8 cellular contexts compared by ENCODE assay signal in the genomic region with DNA sequence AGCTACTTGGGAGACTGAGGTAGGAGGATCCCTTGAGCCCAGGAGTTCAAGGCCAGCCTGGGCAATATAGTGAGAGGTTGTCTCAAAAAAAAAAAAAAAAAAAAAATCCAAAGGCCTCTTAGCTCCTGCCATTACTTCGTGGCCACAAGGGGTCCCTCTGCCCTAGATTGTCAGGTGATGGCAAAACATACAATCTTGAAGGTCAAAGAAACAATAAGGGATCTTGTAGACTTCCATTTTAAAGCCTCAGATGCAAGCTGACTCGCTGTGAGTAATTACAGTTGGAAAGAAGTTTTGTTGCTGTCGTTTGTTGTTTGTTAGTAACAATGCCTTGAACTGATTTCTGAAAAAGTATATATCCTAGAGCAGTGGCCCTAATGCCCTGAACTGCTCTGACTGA. TPM values are rescaled to one million over a fixed set of nuclear protein-coding genes. Genes with fewer than 3 reads are reported as not detected.
DNase-seq lines count a peak whose midpoint lies in the region; ATAC-seq, FAIRE-seq and TF ChIP-seq lines count a peak whose summit lies in the region.

No MANE protein-coding gene starts in this region.

- no peaks in the 10 kb centered on the region for H3K79me2 ChIP-seq in endothelial cell of umbilical vein (ENCODE audit: control insufficient read depth, insufficient read depth, low read length)

- TF ChIP-seq POLR2A in endothelial cell of umbilical vein (IDR thresholded peaks at IDR 0.05; ENCODE audit: low read depth, low read length) (no peak), esophagus squamous epithelium (IDR thresholded peaks at IDR 0.05) (no peak)

- POLR2A ChIA-PET in endothelial cell of umbilical vein (lab: Charles Lee), result interaction anchor here (0.6 kb wide), 1 partner anchor 40 kb away, joined by 3 read pairs; no protein-coding TSS in a partner anchor

- ATAC-seq in HG03025 (IDR thresholded peaks at IDR 0.05; ENCODE audit: low FRiP score, unreplicated experiment), result no peak

- DNase-seq in SKM-1 treated with dmso at 0.1 percent for 144 hours (lab: John Stamatoyannopoulos, UW; ENCODE audit: unreplicated experiment) (peak; percentile 25), SKM-1 (lab: John Stamatoyannopoulos, UW; ENCODE audit: unreplicated experiment) (no peak), HK-2 (ENCODE audit: unreplicated experiment) (peak; percentile 4), WERI-Rb-1 (peak; percentile 54), endothelial cell of umbilical vein (ENCODE audit: low read depth, low spot score) (peak; percentile 80), esophagus squamous epithelium (lab: John Stamatoyannopoulos, UW) (no peak)
- peak; percentile 18 to 26 for DNase-seq in stimulated activated CD4-positive, alpha-beta T cell treated with anti-CD3 and anti-CD28 coated beads, Interleukin-1b, Interleukin-23, amount 100 ng/mL, for 4 hours (ENCODE audit: low read depth in 2 of 2)

- no peaks in the 10 kb centered on the region for H3K36me3 ChIP-seq in WERI-Rb-1
- H3K36me3 ChIP-seq in endothelial cell of umbilical vein (ENCODE audit: control insufficient read depth in 2 of 2, extremely low read depth in 1 of 2, insufficient read depth in 2 of 2, low read length in 2 of 2), result no peaks in the 10 kb centered on the region
- H3K36me3 ChIP-seq in esophagus squamous epithelium, result no peaks in the 10 kb centered on the region

- WGBS in esophagus squamous epithelium, 2 donors, result 29 to 43% methylated on average over 3 of the region's 3 CpGs

- intact Hi-C loops in endothelial cell of umbilical vein (cut with micrococcal nuclease), result loop anchor here (1.0 to 5.0 kb wide), 7 partner anchors 36 to 584 kb away; partner anchors contain the start of gene PLCL2
- intact Hi-C loops in esophagus squamous epithelium (cut with DNase I), result no loop called here

- H2AFZ ChIP-seq in endothelial cell of umbilical vein (ENCODE audit: low read depth, low read length), result peak overlapping the region; percentile 94

- dilution Hi-C loops in endothelial cell of umbilical vein (cut with MboI; ENCODE audit: extremely low pct_ligation_motif_present, low sequenced_read_pairs), result no loop called here

- H3K4me1 ChIP-seq in endothelial cell of umbilical vein (ENCODE audit: control insufficient read depth, extremely low read depth, insufficient read depth, low read length), result peaks cover 6% of the 10 kb centered on the region
- no peaks in the 10 kb centered on the region for H3K4me1 ChIP-seq in esophagus squamous epithelium

- H3K27ac ChIP-seq in WERI-Rb-1, result no peak overlapping the region
- H3K27ac ChIP-seq in endothelial cell of umbilical vein (ENCODE audit: insufficient read depth, low read depth, low read length), result peak overlapping the region; percentile 63
- no peak overlapping the region for H3K27ac ChIP-seq in esophagus squamous epithelium

- no peaks in the 10 kb centered on the region for H4K20me1 ChIP-seq in endothelial cell of umbilical vein (replicated peaks; ENCODE audit: control insufficient read depth, extremely low read depth, insufficient read depth, low read length)

- no peaks in the 10 kb centered on the region for H3K9me1 ChIP-seq in endothelial cell of umbilical vein (replicated peaks; ENCODE audit: control insufficient read depth, extremely low read depth, insufficient read depth, low read length)

- peak overlapping the region; percentile 31 for H3K9ac ChIP-seq in endothelial cell of umbilical vein (replicated peaks; ENCODE audit: extremely low read depth, insufficient read depth, low read length)

- FAIRE-seq in endothelial cell of umbilical vein (lab: Jason Lieb, UNC), result peak; percentile 68

- TF ChIP-seq CTCF in WERI-Rb-1 (IDR thresholded peaks at IDR 0.05; ENCODE audit: low read depth, low read length) (peak; percentile 60), endothelial cell of umbilical vein (IDR thresholded peaks at IDR 0.05; ENCODE audit: extremely low read depth in 1 of 2, insufficient read depth in 1 of 2, low read depth in 1 of 2, low read length in 2 of 2) (peak; percentile 63 to 66), esophagus squamous epithelium (IDR thresholded peaks at IDR 0.05) (peak in 3 of 6 experiments; percentile 8 to 16 (median 14))

- H3K9me3 ChIP-seq in WERI-Rb-1 (ENCODE audit: severe bottlenecking) (no peaks in the 10 kb centered on the region), endothelial cell of umbilical vein (replicated peaks; ENCODE audit: control insufficient read depth, insufficient read depth, low read length) (no peaks in the 10 kb centered on the region), esophagus squamous epithelium (no peaks in the 10 kb centered on the region)

- CTCF ChIA-PET in endothelial cell of umbilical vein (lab: Charles Lee), result interaction anchor here (0.6 to 3.2 kb wide), 74 partner anchors 9 to 1013 kb away, joined by 3 to 65 read pairs (median 4); partner anchors contain the start of gene PLCL2

- no TSS peak for BruUV-seq in endothelial cell of umbilical vein (replicated peaks; lab: Mats Ljungman, UMichigan)

- H3K4me2 ChIP-seq in endothelial cell of umbilical vein (ENCODE audit: insufficient read depth, low read length), result peak overlapping the region; percentile 33

- H3K27me3 ChIP-seq in WERI-Rb-1 (ENCODE audit: insufficient read depth, low read depth, severe bottlenecking) (no peaks in the 10 kb centered on the region), endothelial cell of umbilical vein (ENCODE audit: control insufficient read depth in 2 of 2, insufficient read depth in 2 of 2, low read length in 2 of 2) (no peaks in the 10 kb centered on the region), esophagus squamous epithelium (no peaks in the 10 kb centered on the region)

- H3K4me3 ChIP-seq in WERI-Rb-1 (ENCODE audit: low read depth, low read length) (no peak overlapping the region), endothelial cell of umbilical vein (replicated peaks in 1 of 3; ENCODE audit: insufficient read depth in 1 of 3, low read depth in 1 of 3, low read length in 3 of 3) (no peak overlapping the region), esophagus squamous epithelium (no peak overlapping the region)

TF ChIP-seq in endothelial cell of umbilical vein, 7 proteins besides CTCF, POLR2A, EP300 and RAD21:
- TF ChIP-seq EZH2 (IDR thresholded peaks at IDR 0.05; ENCODE audit: borderline replicate concordance, low read depth, low read length, severe bottlenecking), result no peak
- peak; percentile 23 for TF ChIP-seq JUN (IDR thresholded peaks at IDR 0.05; ENCODE audit: borderline replicate concordance, insufficient read depth, insufficient read length, low read depth)
- peak; percentile 51 for TF ChIP-seq FOS (IDR thresholded peaks at IDR 0.05; ENCODE audit: borderline replicate concordance, insufficient read depth, low read length)
- no peak for TF ChIP-seq MYC (IDR thresholded peaks at IDR 0.05; ENCODE audit: low read depth, low read length)

RNA-seq across cellular contexts. Expression of gene PLCL2, which starts 55.9 kb away (rescaled TPM):
- total RNA-seq in endothelial cell of umbilical vein, result 9.6 and 10.7 TPM in 2 replicates
- polyA plus RNA-seq in endothelial cell of umbilical vein, result 1.5 and 2.3 TPM in 2 replicates
- 3.6 and 3.8 TPM in 2 replicates for polyA plus RNA-seq in endothelial cell of umbilical vein (2011; cell fraction: cytosol; rRNA removed)
- polyA plus RNA-seq in endothelial cell of umbilical vein (2011; cell fraction: nucleus; rRNA removed), result 5.1 and 6.0 TPM in 2 replicates
- polyA plus RNA-seq in endothelial cell of umbilical vein (2012), result 4.0 and 7.6 TPM in 2 replicates
- polyA minus RNA-seq in endothelial cell of umbilical vein, result 8.6 and 9.4 TPM in 2 replicates
- polyA minus RNA-seq in endothelial cell of umbilical vein (2011; cell fraction: cytosol; rRNA and poly(A)+ RNA removed), result 2.7 TPM
- 19.2 and 26.5 TPM in 2 replicates for polyA minus RNA-seq in endothelial cell of umbilical vein (2011; cell fraction: nucleus; rRNA and poly(A)+ RNA removed)
- 1 to 10 TPM in 3 of 4 donors, under 1 TPM in 1; 0.95 to 4.8 (median 2.2) TPM for total RNA-seq in esophagus squamous epithelium

Comparison
In these comparisons a context has a peak if more than half of its experiments do, and no peak if none do; other contexts are left out.
1. DNase-seq: peak in SKM-1 treated with dmso at 0.1 percent for 144 hours (single experiment), HK-2 (single experiment), WERI-Rb-1 (single experiment), endothelial cell of umbilical vein (single experiment) and stimulated activated CD4-positive, alpha-beta T cell treated with anti-CD3 and anti-CD28 coated beads, Interleukin-1b, Interleukin-23, amount 100 ng/mL, for 4 hours (2 of 2); none in SKM-1 (single experiment) and esophagus squamous epithelium (single experiment).